ENCODE assay signal across 8 cellular contexts in the genomic region with DNA sequence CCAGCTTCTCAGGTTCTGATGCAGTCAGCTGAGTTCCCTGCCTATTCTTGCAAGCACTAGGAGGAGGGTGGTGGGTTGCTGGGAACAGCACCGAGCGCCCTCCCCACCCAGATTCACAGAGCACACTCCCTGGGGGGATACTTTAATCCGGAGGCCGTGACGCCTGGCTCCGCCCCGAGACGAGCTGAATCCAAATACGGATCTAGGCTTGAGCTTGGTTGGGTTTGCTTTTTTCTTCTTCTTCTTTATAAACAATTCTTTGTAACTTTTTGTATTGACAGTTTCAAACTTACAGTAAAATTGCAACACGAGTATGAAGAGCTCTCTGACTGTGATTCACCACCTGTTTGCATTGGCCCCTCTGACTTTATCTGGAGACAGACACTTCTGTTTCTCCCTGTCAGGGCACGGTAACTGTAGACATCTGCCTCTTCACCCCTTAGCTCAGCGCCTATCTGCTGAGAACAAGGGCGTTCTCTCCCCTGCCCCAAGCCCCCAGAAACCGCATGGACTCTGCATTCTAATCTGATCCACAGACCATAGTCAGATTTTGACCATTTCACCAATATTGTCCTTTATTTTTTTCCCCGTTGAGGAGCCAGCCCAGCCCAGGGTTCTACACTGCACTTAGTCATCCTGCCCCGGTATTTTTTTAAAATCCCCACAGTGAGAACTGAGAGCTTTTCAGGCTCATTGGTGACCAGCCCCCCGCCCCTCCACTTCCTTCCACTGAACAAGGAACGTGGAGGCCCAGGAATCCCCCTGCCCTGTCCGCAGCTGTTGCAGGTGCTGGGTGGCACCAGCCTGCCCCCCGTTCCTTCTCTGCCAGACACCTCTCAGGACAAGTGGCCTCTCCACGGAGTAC. TPM values are rescaled to one million over a fixed set of nuclear protein-coding genes. Genes with fewer than 3 reads are reported as not detected.
DNase-seq lines count a peak whose midpoint lies in the region; ATAC-seq and TF ChIP-seq lines count a peak whose summit lies in the region.

No MANE protein-coding gene starts in this region.

- H3K79me2 ChIP-seq in MM.1S (ENCODE audit: low read length), result no peaks in the 10 kb centered on the region

- H3K4me3 ChIP-seq in GM06990 (replicated peaks; ENCODE audit: low read depth, low read length) (peak overlapping the region; percentile 42), HAP-1 (no peak overlapping the region), RWPE2 (ENCODE audit: severe bottlenecking) (no peak overlapping the region), choroid plexus epithelial cell (ENCODE audit: low read depth, low read length) (no peak overlapping the region), MM.1S (ENCODE audit: low read length) (no peak overlapping the region)

- TF ChIP-seq CTCF in GM06990 (IDR thresholded peaks at IDR 0.05; ENCODE audit: insufficient read depth, low read length, poor library complexity, severe bottlenecking) (no peak), RWPE2 (IDR thresholded peaks at IDR 0.05; ENCODE audit: poor library complexity, severe bottlenecking) (no peak), choroid plexus epithelial cell (conservative IDR thresholded peaks at IDR 0.05; ENCODE audit: low read depth, low read length) (peak; percentile 0), nephron progenitor cell (IDR thresholded peaks at IDR 0.05) (no peak), MM.1S (IDR thresholded peaks at IDR 0.05; ENCODE audit: low read length) (no peak)

- peak; percentile 52 for ATAC-seq in RWPE2 (ENCODE audit: low read depth)

- no peaks in the 10 kb centered on the region for H3F3A ChIP-seq in MM.1S (ENCODE audit: insufficient read depth, low read length)

- peak; percentile 77 for DNase-seq in GM06990 (ENCODE audit: extremely low read depth, insufficient read length)
- peak; percentile 40 to 75 for DNase-seq in HAP-1 (ENCODE audit: low spot score in 2 of 2)
- DNase-seq in RWPE2 (ENCODE audit: low spot score), result no peak
- DNase-seq in choroid plexus epithelial cell (ENCODE audit: low read depth), result peak; percentile 59
- no peak for DNase-seq in nephron progenitor cell
- no peak for DNase-seq in NK-92 (lab: John Stamatoyannopoulos, UW; ENCODE audit: unreplicated experiment)
- no peak for DNase-seq in cerebellum (ENCODE audit: low spot score)
- DNase-seq in MM.1S, result no peak

- no peaks in the 10 kb centered on the region for H4K20me1 ChIP-seq in MM.1S (ENCODE audit: insufficient read depth, low read length)

- no peaks in the 10 kb centered on the region for H3K9me3 Mint-ChIP-seq in nephron progenitor cell

- H3K9me3 ChIP-seq in HAP-1 (no peaks in the 10 kb centered on the region), RWPE2 (ENCODE audit: severe bottlenecking) (no peaks in the 10 kb centered on the region), MM.1S (replicated peaks; ENCODE audit: insufficient read depth, low read length) (no peaks in the 10 kb centered on the region)

- H3K36me3 ChIP-seq in GM06990 (ENCODE audit: control insufficient read depth, insufficient read depth, low read length) (peaks cover 21% of the 10 kb centered on the region), HAP-1 (replicated peaks) (peaks cover 41% of the 10 kb centered on the region), RWPE2 (ENCODE audit: low read depth) (peaks cover 25% of the 10 kb centered on the region), MM.1S (replicated peaks; ENCODE audit: insufficient read depth, low read length) (no peaks in the 10 kb centered on the region)

- H3K27me3 ChIP-seq in GM06990 (replicated peaks; ENCODE audit: control insufficient read depth, insufficient read depth, low read length), result no peaks in the 10 kb centered on the region
- H3K27me3 ChIP-seq in HAP-1 (ENCODE audit: low read depth), result no peaks in the 10 kb centered on the region
- no peaks in the 10 kb centered on the region for H3K27me3 ChIP-seq in RWPE2 (ENCODE audit: insufficient read depth, poor library complexity, severe bottlenecking)
- H3K27me3 ChIP-seq in MM.1S (replicated peaks; ENCODE audit: insufficient read depth, low read length), result no peaks in the 10 kb centered on the region

- H3K4me1 Mint-ChIP-seq in nephron progenitor cell, result peaks cover 25% of the 10 kb centered on the region

- in situ Hi-C loops in HAP-1 (cut with MboI; ENCODE audit: low sequenced_read_pairs), result no loop called here

- peak overlapping the region; percentile 41 for H3K27ac Mint-ChIP-seq in nephron progenitor cell

- H3K27ac ChIP-seq in RWPE2 (ENCODE audit: poor library complexity, severe bottlenecking), result peak overlapping the region; percentile 75
- H3K27ac ChIP-seq in MM.1S (ENCODE audit: low read length), result no peak overlapping the region

- no peak overlapping the region for H3K9ac ChIP-seq in MM.1S (ENCODE audit: low read length)

- H3K36me3 Mint-ChIP-seq in nephron progenitor cell (ENCODE audit: low read depth), result peaks cover 5% of the 10 kb centered on the region

- H3K4me3 Mint-ChIP-seq in nephron progenitor cell, result peak overlapping the region; percentile 39

- peaks cover 9% of the 10 kb centered on the region for H3K4me1 ChIP-seq in HAP-1
- H3K4me1 ChIP-seq in RWPE2 (ENCODE audit: insufficient read depth, poor library complexity, severe bottlenecking), result peaks cover 43% of the 10 kb centered on the region
- no peaks in the 10 kb centered on the region for H3K4me1 ChIP-seq in MM.1S (ENCODE audit: low read length)

- peaks cover 2% of the 10 kb centered on the region for H3K27me3 Mint-ChIP-seq in nephron progenitor cell (ENCODE audit: low read depth, poor library complexity)

- H3K4me2 ChIP-seq in MM.1S (ENCODE audit: low read depth, low read length), result no peak overlapping the region

- H3K9me2 ChIP-seq in MM.1S (replicated peaks; ENCODE audit: insufficient read depth, low read length), result no peaks in the 10 kb centered on the region

- H2AFZ ChIP-seq in MM.1S (ENCODE audit: low read length), result no peak overlapping the region

RNA-seq across cellular contexts. Expression of gene RHOF, which starts 11.5 kb away (rescaled TPM):
- total RNA-seq in cerebellum, result 16.5 TPM

RNA-seq across cellular contexts. Expression of gene SETD1B, which starts 21.8 kb away (rescaled TPM):
- 3.8 TPM for total RNA-seq in cerebellum

Comparison
In these comparisons a context has a peak if more than half of its experiments do, and no peak if none do; other contexts are left out.
1. DNase-seq: peak in GM06990 (single experiment), HAP-1 (2 of 2) and choroid plexus epithelial cell (single experiment); none in RWPE2 (single experiment), nephron progenitor cell (single experiment), NK-92 (single experiment), cerebellum (single experiment) and MM.1S (single experiment).